Comparison of ENCODE assay signal across 1 cellular context in genomic region chr7:116208919-116209318, GRCh38.
TF ChIP-seq lines count a peak whose summit lies in the region.

No MANE protein-coding gene starts in this region.

TF ChIP-seq in HEK293, 187 proteins besides CTCF, POLR2A, EP300 and RAD21:
- TF ChIP-seq ZFP69B (tag by site-specific recombination; IDR thresholded peaks at IDR 0.05) (0 out of 2 replicates have a peak, but pooled peaks have one; percentile 25), ZNF488 (tag by site-specific recombination; IDR thresholded peaks at IDR 0.05) (no peak), ZNF404 (tag by site-specific recombination; IDR thresholded peaks at IDR 0.05) (no peak), ZNF660 (tag by site-specific recombination; IDR thresholded peaks at IDR 0.05) (no peak), ZNF692 (tag by site-specific recombination; IDR thresholded peaks at IDR 0.05) (peak; percentile 58; the same call in 1 of the 2 replicates)
